Comparison of ENCODE assay signal across 12 cellular contexts in the genomic region with DNA sequence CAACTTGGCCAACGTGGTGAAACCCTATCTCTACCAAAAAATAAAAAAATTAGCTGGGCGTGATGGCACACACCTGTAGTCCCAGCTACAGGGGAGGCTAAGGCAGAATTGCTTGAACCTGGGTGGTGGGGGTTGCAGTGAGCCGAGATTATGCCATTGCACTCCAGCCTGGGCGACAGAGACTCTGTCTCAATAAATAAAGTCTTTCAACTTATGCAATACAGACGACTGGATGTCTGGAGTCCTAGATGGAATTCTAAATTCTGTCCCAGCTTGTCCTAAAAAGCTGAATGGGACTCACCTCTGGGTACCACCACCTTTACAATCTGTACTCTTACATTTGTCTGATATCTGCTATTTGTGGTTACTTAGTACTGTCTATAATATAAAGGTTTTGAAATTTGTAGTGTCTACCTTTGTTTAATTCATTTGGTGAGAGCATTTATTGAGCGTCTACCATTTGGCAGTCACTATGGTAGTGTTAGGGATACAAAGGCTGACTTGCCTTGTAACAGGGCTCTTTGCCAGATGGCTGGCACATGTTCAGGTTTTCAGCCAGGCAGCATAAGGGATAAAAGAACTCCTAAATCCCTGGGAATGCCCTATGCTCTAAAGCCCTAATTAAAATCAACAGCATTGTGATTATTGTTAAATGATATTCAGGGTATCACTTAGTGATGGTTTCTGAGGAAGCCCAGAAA. TPM values are rescaled to one million over a fixed set of nuclear protein-coding genes. Genes with fewer than 3 reads are reported as not detected.
DNase-seq lines count a peak whose midpoint lies in the region; ATAC-seq and FAIRE-seq lines count a peak whose summit lies in the region.
"Had no signal": no experiment of that assay in that cellular context is flagged by ENCODE, and none has a peak within 500 bp of the region (broad histone marks: within the 10 kb centered on the region; RNA-seq: fewer than 3 reads in every experiment).

No MANE protein-coding gene starts in this region.

- peak; percentile 10 for DNase-seq in MG63
- DNase-seq in NCI-H82 (lab: John Stamatoyannopoulos, UW), result peak; percentile 92
- DNase-seq in globus pallidus (ENCODE audit: low spot score), result peak; percentile 70
- peak; percentile 8 for DNase-seq in pulmonary artery endothelial cell (ENCODE audit: low read depth, low spot score)
- DNase-seq in trophoblast cell, result no peak
- no peak for DNase-seq in urothelium cell line (ENCODE audit: low spot score)
- DNase-seq in GM19240 (ENCODE audit: insufficient read length, low spot score), result no peak
- DNase-seq: activated naive CD4-positive, alpha-beta T cell had no signal

- H3K14ac ChIP-seq in trophoblast cell (ENCODE audit: low read length), result no peak overlapping the region

- H3K9me3 ChIP-seq in MG63, result no peaks in the 10 kb centered on the region
- no peaks in the 10 kb centered on the region for H3K9me3 ChIP-seq in trophoblast cell (ENCODE audit: insufficient read depth, low read depth, low read length)

- H3K4me3 ChIP-seq in MG63 (no peak overlapping the region), trophoblast cell (ENCODE audit: low read depth, low read length) (no peak overlapping the region)

- H4K91ac ChIP-seq in trophoblast cell (ENCODE audit: low read depth, low read length), result no peak overlapping the region

- H3K23ac ChIP-seq in trophoblast cell (ENCODE audit: low read length), result no peak overlapping the region

- no peak overlapping the region for H2BK5ac ChIP-seq in trophoblast cell (ENCODE audit: low read depth, low read length, poor library complexity)

- no peak overlapping the region for H3K4ac ChIP-seq in trophoblast cell (ENCODE audit: low read depth, low read length)

- FAIRE-seq in urothelium cell line (lab: Jason Lieb, UNC), result no peak
- FAIRE-seq: H1 had no signal

- H3K27me3 ChIP-seq in MG63 (no peaks in the 10 kb centered on the region), trophoblast cell (ENCODE audit: insufficient read depth, low read length) (no peaks in the 10 kb centered on the region)

- no peak for ATAC-seq in GM21526 (IDR thresholded peaks at IDR 0.05; ENCODE audit: low FRiP score, unreplicated experiment)
- ATAC-seq: left colon, Panc1 had no signal

- no peak overlapping the region for H2AK5ac ChIP-seq in trophoblast cell (ENCODE audit: low read length)

- H3K9ac ChIP-seq in trophoblast cell (ENCODE audit: low read length), result no peak overlapping the region

- peaks cover 6% of the 10 kb centered on the region for H3K36me3 ChIP-seq in MG63
- peaks cover 5 to 6% of the 10 kb centered on the region in 2 experiments for H3K36me3 ChIP-seq in trophoblast cell (ENCODE audit: control insufficient read depth in 1 of 2, insufficient read depth in 2 of 2, low read length in 2 of 2)

- H3K27ac ChIP-seq in trophoblast cell (ENCODE audit: low read depth, low read length), result no peak overlapping the region

- H3K18ac ChIP-seq in trophoblast cell (ENCODE audit: low read length), result no peak overlapping the region

- H2AFZ ChIP-seq in trophoblast cell (ENCODE audit: insufficient read depth, low read length, poor library complexity), result no peak overlapping the region

- H3K79me2 ChIP-seq in trophoblast cell (ENCODE audit: control insufficient read depth, insufficient read depth, low read length, poor library complexity), result no peaks in the 10 kb centered on the region

- H2BK120ac ChIP-seq in trophoblast cell (ENCODE audit: insufficient read depth, low read length, poor library complexity), result no peak overlapping the region

- no peak overlapping the region for H4K8ac ChIP-seq in trophoblast cell (ENCODE audit: low read depth, low read length)

- H4K12ac ChIP-seq in trophoblast cell (ENCODE audit: low read depth, low read length), result no peak overlapping the region

- H3K79me1 ChIP-seq in trophoblast cell (ENCODE audit: low read length), result no peaks in the 10 kb centered on the region

- no peak overlapping the region for H3K4me2 ChIP-seq in trophoblast cell (ENCODE audit: low read length)

- WGBS in trophoblast cell (ENCODE audit: extremely low coverage, insufficient coverage, insufficient read length), result no CpG with 5 or more reads among the region's 6 CpGs

- H3K4me1 ChIP-seq in trophoblast cell (ENCODE audit: control insufficient read depth in 1 of 2, insufficient read depth in 2 of 2, low read length in 2 of 2), result peaks cover 2 to 5% of the 10 kb centered on the region in 2 experiments

- no peak overlapping the region for H2BK12ac ChIP-seq in trophoblast cell (ENCODE audit: low read length)

RNA-seq across cellular contexts. Expression of a gene that starts 7.2 kb away (rescaled TPM):
- total RNA-seq in MG63 (2014; rRNA removed; shearing (Covaris generic); ENCODE audit: low replicate concordance), result 6.2 and 7.1 TPM in 2 replicates
- 21.7 and 30.8 TPM in 2 replicates for total RNA-seq in pulmonary artery endothelial cell
- polyA plus RNA-seq in trophoblast cell (2013), result 20.0 and 20.6 TPM in 2 replicates

Comparison
In these comparisons a context has a peak if more than half of its experiments do, and no peak if none do; other contexts are left out.
1. DNase-seq: peak in MG63 (single experiment), NCI-H82 (single experiment), globus pallidus (single experiment) and pulmonary artery endothelial cell (single experiment); none in trophoblast cell (0 of 2), urothelium cell line (single experiment) and GM19240 (single experiment).